ENCODE assay signal across 19 cellular contexts in genomic region chr3:65829228-65829627, GRCh38.
DNase-seq lines count a peak whose midpoint lies in the region; ATAC-seq and TF ChIP-seq lines count a peak whose summit lies in the region.
"Had no signal": no experiment of that assay in that cellular context is flagged by ENCODE, and none has a peak within 500 bp of the region (broad histone marks: within the 10 kb centered on the region; RNA-seq: fewer than 3 reads in every experiment).

No MANE protein-coding gene starts in this region.

- no peak overlapping the region for H2BK5ac ChIP-seq in mesendoderm (ENCODE audit: low read length)

- no peak overlapping the region for H3K4me2 ChIP-seq in mesendoderm (ENCODE audit: low read length)

- BruUV-seq in Caco-2 (replicated peaks; lab: Mats Ljungman, UMichigan) = no TSS peak

- H3K4me3 Mint-ChIP-seq in Caco-2 (ENCODE audit: unreplicated experiment) = no peak overlapping the region
- H3K4me3 Mint-ChIP-seq: CD4-positive, CD25-positive, alpha-beta regulatory T cell had no signal

- H3K4me1 Mint-ChIP-seq in Caco-2 (ENCODE audit: low read depth, unreplicated experiment) = peaks cover 14% of the 10 kb centered on the region
- H3K4me1 Mint-ChIP-seq: CD4-positive, CD25-positive, alpha-beta regulatory T cell had no signal

- H3K56ac ChIP-seq in mesendoderm (ENCODE audit: low read length) = no peak overlapping the region

- no peak overlapping the region for H3K27ac ChIP-seq in HEK293 (ENCODE audit: extremely low read depth, low read depth, low read length)
- H3K27ac ChIP-seq in SJSA1 = 0 out of 2 replicates have a peak overlapping the region, but pooled peaks have one; percentile 22
- H3K27ac ChIP-seq in mesendoderm (ENCODE audit: low read depth, low read length) = no peak overlapping the region
- H3K27ac ChIP-seq: Peyer's patch had no signal

- CTCF ChIA-PET in HEK293 (lab: Yijun Ruan, JAX) (interaction anchor here (0.9 kb wide), 1 partner anchor 14 kb away, joined by 3 read pairs; no protein-coding TSS in a partner anchor), Caco-2 (lab: Charles Lee) (no interaction called here)

- H3K36me3 ChIP-seq in HEK293 (ENCODE audit: control insufficient read depth in 2 of 2, insufficient read depth in 1 of 2, low read length in 2 of 2) = no peaks in the 10 kb centered on the region
- no peaks in the 10 kb centered on the region for H3K36me3 ChIP-seq in SJSA1
- H3K36me3 ChIP-seq in mesendoderm (ENCODE audit: control insufficient read depth, insufficient read depth, low read length) = no peaks in the 10 kb centered on the region
- no peaks in the 10 kb centered on the region for H3K36me3 ChIP-seq in Caco-2 (ENCODE audit: control insufficient read depth, insufficient read depth, low read length)
- H3K36me3 ChIP-seq: Peyer's patch had no signal

- ATAC-seq in sciatic nerve = no peak
- ATAC-seq: HCT116, HepG2 had no signal

- H3K9me3 ChIP-seq in HEK293 (ENCODE audit: control insufficient read depth, insufficient read depth, low read depth, low read length) (no peaks in the 10 kb centered on the region), SJSA1 (replicated peaks) (no peaks in the 10 kb centered on the region), Caco-2 (no peaks in the 10 kb centered on the region)
- H3K9me3 ChIP-seq: Peyer's patch had no signal

- intact Hi-C loops in sciatic nerve (cut with DNase I) (no loop called here), Caco-2 (cut with micrococcal nuclease; ENCODE audit: unreplicated experiment) (no loop called here)

- no peak for TF ChIP-seq CTCF in HEK293 (tag by site-specific recombination; IDR thresholded peaks at IDR 0.05)
- TF ChIP-seq CTCF in Caco-2 (IDR thresholded peaks at IDR 0.05; ENCODE audit: insufficient read depth in 1 of 2, low read depth in 1 of 2, low read length in 1 of 2, severe bottlenecking in 1 of 2, unreplicated experiment in 1 of 2) = no peak

- H3K4me1 ChIP-seq in HEK293 (ENCODE audit: control insufficient read depth, insufficient read depth, low read length) (no peaks in the 10 kb centered on the region), SJSA1 (replicated peaks) (peaks cover 39% of the 10 kb centered on the region), mesendoderm (ENCODE audit: control insufficient read depth, low read depth, low read length) (peaks cover 2% of the 10 kb centered on the region), Caco-2 (peaks cover 18% of the 10 kb centered on the region)
- H3K4me1 ChIP-seq: Peyer's patch had no signal

- DNase-seq in SJSA1 (ENCODE audit: low read depth in 1 of 2, low spot score in 2 of 2) (no peak), mesendoderm (peak; percentile 88), sciatic nerve (ENCODE audit: low spot score) (no peak), middle frontal gyrus (ENCODE audit: extremely low spot score, low spot score) (no peak), NCI-H146 treated with DMSO at 0.1 percent for 48 hours (lab: John Stamatoyannopoulos, UW; ENCODE audit: unreplicated experiment) (no peak), Caco-2 (no peak)
- DNase-seq: CD4-positive, CD25-positive, alpha-beta regulatory T cell; DMS 273 treated with DMSO at 0.1 percent for 48 hours; DMS79 treated with DMSO at 0.1 percent for 48 hours; KBM-7; NCI-H1105; NCI-H146; NCI-H2081; NCI-H2171 treated with DMSO at 0.1 percent for 48 hours; NCI-H526; Peyer's patch had no signal

- no peak overlapping the region for H3K27ac Mint-ChIP-seq in Caco-2 (ENCODE audit: unreplicated experiment)
- H3K27ac Mint-ChIP-seq: CD4-positive, CD25-positive, alpha-beta regulatory T cell had no signal

- H2BK15ac ChIP-seq in mesendoderm (replicated peaks; ENCODE audit: low read depth) = no peak overlapping the region

- no peak overlapping the region for H3K18ac ChIP-seq in mesendoderm (ENCODE audit: low read length)

- H3K36me3 Mint-ChIP-seq in Caco-2 (ENCODE audit: insufficient read depth, unreplicated experiment) = no peaks in the 10 kb centered on the region
- H3K36me3 Mint-ChIP-seq: CD4-positive, CD25-positive, alpha-beta regulatory T cell had no signal

- no peaks in the 10 kb centered on the region for H3K27me3 ChIP-seq in SJSA1 (replicated peaks)
- H3K27me3 ChIP-seq in mesendoderm (ENCODE audit: insufficient read depth, low read length, poor library complexity) = no peaks in the 10 kb centered on the region
- H3K27me3 ChIP-seq in Caco-2 (replicated peaks; ENCODE audit: control insufficient read depth, insufficient read depth, low read length) = no peaks in the 10 kb centered on the region
- H3K27me3 ChIP-seq: Peyer's patch had no signal

- H2BK120ac ChIP-seq in mesendoderm (ENCODE audit: low read depth, low read length) = no peak overlapping the region

- POLR2A ChIA-PET in HEK293 (lab: Yijun Ruan, JAX) = no interaction called here
- POLR2A ChIA-PET in Caco-2 (lab: Charles Lee) = no interaction called here

- H4K8ac ChIP-seq in mesendoderm (ENCODE audit: low read depth, low read length) = no peak overlapping the region

- peaks cover 3% of the 10 kb centered on the region for H3K79me1 ChIP-seq in mesendoderm (ENCODE audit: low read length)

- peaks cover 5% of the 10 kb centered on the region for H3K79me2 ChIP-seq in mesendoderm (ENCODE audit: control insufficient read depth, insufficient read depth, low read length)

- no CpG with 5 or more reads among the region's 3 CpGs for WGBS in mesendoderm (ENCODE audit: extremely low coverage, insufficient coverage, low lambda C conversion rate)

- no peaks in the 10 kb centered on the region for H3K9me3 Mint-ChIP-seq in Caco-2 (ENCODE audit: unreplicated experiment)

- H3K9ac ChIP-seq in mesendoderm (ENCODE audit: low read length) = no peak overlapping the region

- no peak overlapping the region for H3K4ac ChIP-seq in mesendoderm (ENCODE audit: low read depth, low read length)

- H4K5ac ChIP-seq in mesendoderm (ENCODE audit: low read length) = no peak overlapping the region

- no peak overlapping the region for H3K23ac ChIP-seq in mesendoderm (ENCODE audit: low read length)

- H3K4me3 ChIP-seq in HEK293 (ENCODE audit: low read depth, low read length) (no peak overlapping the region), SJSA1 (no peak overlapping the region), mesendoderm (ENCODE audit: low read length) (no peak overlapping the region), Caco-2 (ENCODE audit: low read depth, low read length) (no peak overlapping the region)
- H3K4me3 ChIP-seq: Peyer's patch had no signal

- H2AK5ac ChIP-seq in mesendoderm (ENCODE audit: low read length) = no peak overlapping the region

- H3K27me3 Mint-ChIP-seq in Caco-2 (ENCODE audit: insufficient read depth, unreplicated experiment) = no peaks in the 10 kb centered on the region
- H3K27me3 Mint-ChIP-seq: CD4-positive, CD25-positive, alpha-beta regulatory T cell had no signal

TF ChIP-seq in HEK293, 187 proteins besides CTCF, POLR2A, EP300 and RAD21 (continues in another document):
- TF ChIP-seq ZNF211 (tag by site-specific recombination; IDR thresholded peaks at IDR 0.05; ENCODE audit: low read depth) = no peak
- TF ChIP-seq ZFP69B (tag by site-specific recombination; IDR thresholded peaks at IDR 0.05) = 0 out of 2 replicates have a peak, but pooled peaks have one; percentile 38
- TF ChIP-seq ATF2 (tag by site-specific recombination; IDR thresholded peaks at IDR 0.05; ENCODE audit: low read depth) = 0 out of 2 replicates have a peak, but pooled peaks have one; percentile 25
- no peak for TF ChIP-seq ZNF623 (tag by site-specific recombination; IDR thresholded peaks at IDR 0.05)
- no peak for TF ChIP-seq ZIC2 (tag by site-specific recombination; IDR thresholded peaks at IDR 0.05)
- 0 out of 2 replicates have a peak, but pooled peaks have one; percentile 14 for TF ChIP-seq ZNF518A (tag by site-specific recombination; conservative IDR thresholded peaks at IDR 0.05; ENCODE audit: low read depth)
